ENCODE assay signal across 8 cellular contexts in genomic region chr2:58039170-58039611, GRCh38. TPM values are rescaled to one million over a fixed set of nuclear protein-coding genes. Genes with fewer than 3 reads are reported as not detected.
A peak's percentile ranks its signal among the peaks of the same experiment; 100 is the strongest.
DNase-seq lines count a peak whose midpoint lies in the region; ATAC-seq, FAIRE-seq and TF ChIP-seq lines count a peak whose summit lies in the region.

No MANE protein-coding gene starts in this region.

- H3K9ac ChIP-seq in HUES48 (ENCODE audit: low read depth, low read length) (peak overlapping the region; percentile 25; the same call in 1 of the 2 replicates), endodermal cell (ENCODE audit: extremely low read depth, low read length, poor library complexity, severe bottlenecking) (no peak overlapping the region)

- TF ChIP-seq POLR2A in GM12892 (IDR thresholded peaks at IDR 0.05; ENCODE audit: low read depth, low read length) = no peak

- no peak overlapping the region for H3K27ac ChIP-seq in HUES48 (ENCODE audit: low read depth, low read length)
- H3K27ac ChIP-seq in endodermal cell (ENCODE audit: low read depth, low read length) = no peak overlapping the region
- H3K27ac ChIP-seq in small intestine (ENCODE audit: low read depth in 1 of 2, low read length in 1 of 2) = no peak overlapping the region
- no peak overlapping the region for H3K27ac ChIP-seq in naive thymus-derived CD4-positive, alpha-beta T cell (ENCODE audit: low read depth, low read length)

- FAIRE-seq in GM12892 (lab: Jason Lieb, UNC) = peak; percentile 58
- FAIRE-seq in small intestine (lab: Jason Lieb, UNC) = no peak

- DNase-seq in GM12892 (ENCODE audit: insufficient read length) (no peak), endodermal cell (no peak), RKO (ENCODE audit: low spot score) (no peak), small intestine (no peak), retina (no peak)
- no peak for DNase-seq in naive thymus-derived CD4-positive, alpha-beta T cell

- H3K9me3 Mint-ChIP-seq in endodermal cell = peaks cover 16% of the 10 kb centered on the region
- H3K9me3 Mint-ChIP-seq in naive thymus-derived CD4-positive, alpha-beta T cell = peaks cover 0 to 7% (median 4%) of the 10 kb centered on the region in 11 donors

- H3K4me3 Mint-ChIP-seq in endodermal cell = no peak overlapping the region
- H3K4me3 Mint-ChIP-seq in naive thymus-derived CD4-positive, alpha-beta T cell = peak overlapping the region in 2 of 10 donors; percentile 1 to 2

- H3K36me3 ChIP-seq in HUES48 (ENCODE audit: control insufficient read depth, insufficient read depth, low read length) (no peaks in the 10 kb centered on the region), endodermal cell (ENCODE audit: control insufficient read depth, insufficient read depth, low read length) (no peaks in the 10 kb centered on the region), small intestine (ENCODE audit: control insufficient read depth in 2 of 2, insufficient read depth in 2 of 2, low read length in 2 of 2) (no peaks in the 10 kb centered on the region)
- H3K36me3 ChIP-seq in naive thymus-derived CD4-positive, alpha-beta T cell (ENCODE audit: control insufficient read depth in 2 of 3, insufficient read depth in 3 of 3, low read length in 3 of 3) = no peaks in the 10 kb centered on the region

- H3K4me3 ChIP-seq in HUES48 (ENCODE audit: low read depth, low read length) = no peak overlapping the region
- H3K4me3 ChIP-seq in endodermal cell (ENCODE audit: low read length) = peak overlapping the region; percentile 21
- H3K4me3 ChIP-seq in small intestine (ENCODE audit: low read depth in 1 of 2, low read length in 2 of 2) = no peak overlapping the region
- H3K4me3 ChIP-seq in naive thymus-derived CD4-positive, alpha-beta T cell (ENCODE audit: low read length) = no peak overlapping the region

- CTCF ChIA-PET in naive thymus-derived CD4-positive, alpha-beta T cell (lab: Charles Lee) = no interaction called here

- H3K36me3 Mint-ChIP-seq in endodermal cell (ENCODE audit: low read depth) = no peaks in the 10 kb centered on the region
- peaks cover 5 to 34% (median 29%) of the 10 kb centered on the region in 5 donors for H3K36me3 Mint-ChIP-seq in naive thymus-derived CD4-positive, alpha-beta T cell

- no peaks in the 10 kb centered on the region for H3K27me3 Mint-ChIP-seq in endodermal cell (ENCODE audit: insufficient read depth)
- H3K27me3 Mint-ChIP-seq in naive thymus-derived CD4-positive, alpha-beta T cell = no peaks in the 10 kb centered on the region

- H3K4me1 ChIP-seq in HUES48 (ENCODE audit: control insufficient read depth, insufficient read depth, low read length) (peaks cover 14% of the 10 kb centered on the region), endodermal cell (ENCODE audit: control insufficient read depth, insufficient read depth, low read length) (peaks cover 6% of the 10 kb centered on the region), small intestine (ENCODE audit: control insufficient read depth in 2 of 2, insufficient read depth in 1 of 2, low read depth in 1 of 2, low read length in 1 of 2) (no peaks in the 10 kb centered on the region)
- no peaks in the 10 kb centered on the region for H3K4me1 ChIP-seq in naive thymus-derived CD4-positive, alpha-beta T cell (ENCODE audit: control insufficient read depth in 2 of 2, insufficient read depth in 2 of 2, low read length in 2 of 2)

- H3K4me1 Mint-ChIP-seq in endodermal cell = peaks cover 28% of the 10 kb centered on the region
- H3K4me1 Mint-ChIP-seq in naive thymus-derived CD4-positive, alpha-beta T cell = peaks cover 9 to 16% (median 11%) of the 10 kb centered on the region in 7 donors

- peak; percentile 74 for ATAC-seq in GM21717 (IDR thresholded peaks at IDR 0.05; ENCODE audit: unreplicated experiment)
- ATAC-seq in naive thymus-derived CD4-positive, alpha-beta T cell = no peak

- POLR2A ChIA-PET in naive thymus-derived CD4-positive, alpha-beta T cell (lab: Charles Lee) = no interaction called here

- TF ChIP-seq CTCF in endodermal cell (conservative IDR thresholded peaks at IDR 0.05) = no peak

- H3K9me3 ChIP-seq in HUES48 (ENCODE audit: control insufficient read depth, insufficient read depth, low read length) (no peaks in the 10 kb centered on the region), endodermal cell (ENCODE audit: control insufficient read depth, low read length) (peaks cover 28% of the 10 kb centered on the region), small intestine (ENCODE audit: control insufficient read depth, low read depth) (no peaks in the 10 kb centered on the region)
- H3K9me3 ChIP-seq in naive thymus-derived CD4-positive, alpha-beta T cell (ENCODE audit: control insufficient read depth in 2 of 3, low read length in 3 of 3) = no peaks in the 10 kb centered on the region

- H3K27ac Mint-ChIP-seq in endodermal cell = no peak overlapping the region
- H3K27ac Mint-ChIP-seq in naive thymus-derived CD4-positive, alpha-beta T cell = no peak overlapping the region

- WGBS in endodermal cell (ENCODE audit: insufficient coverage in 1 of 2, insufficient read length in 1 of 2), 2 experiments = 92 to 94% methylated on average over 1 of the region's 1 CpG
- WGBS in small intestine, 3 donors = 17 to 52% (median 22%) methylated on average over 1 of the region's 1 CpG

- no peaks in the 10 kb centered on the region for H3K27me3 ChIP-seq in HUES48 (ENCODE audit: control insufficient read depth, insufficient read depth, low read length)
- no peaks in the 10 kb centered on the region for H3K27me3 ChIP-seq in endodermal cell (ENCODE audit: control insufficient read depth, insufficient read depth, low read length, poor library complexity, severe bottlenecking)
- H3K27me3 ChIP-seq in small intestine (ENCODE audit: control insufficient read depth in 2 of 2, insufficient read depth in 2 of 2, low read length in 2 of 2) = no peaks in the 10 kb centered on the region
- H3K27me3 ChIP-seq in naive thymus-derived CD4-positive, alpha-beta T cell (ENCODE audit: control insufficient read depth in 2 of 2, insufficient read depth in 2 of 2, low read length in 2 of 2) = no peaks in the 10 kb centered on the region

- intact Hi-C loops in naive thymus-derived CD4-positive, alpha-beta T cell (cut with micrococcal nuclease) = no loop called here

RNA-seq across cellular contexts. Expression of gene VRK2, which starts 7.4 kb away (rescaled TPM):
- polyA plus RNA-seq in GM12892 (2012; ENCODE audit: missing spikeins) = 28.6 TPM
- total RNA-seq in endodermal cell = 10 to 100 TPM; 27.3 to 33.3 TPM
- polyA plus RNA-seq in endodermal cell (2013, experiment 1 of 2) = 16.1 TPM
- 14.0 TPM for polyA plus RNA-seq in endodermal cell (2013, experiment 2 of 2)
- polyA plus RNA-seq in small intestine = 1 to 10 TPM; 5.1 to 8.5 (median 5.4) TPM
- total RNA-seq in naive thymus-derived CD4-positive, alpha-beta T cell = 10 to 100 TPM; 13.1 to 24.5 (median 14.1) TPM
- polyA plus RNA-seq in naive thymus-derived CD4-positive, alpha-beta T cell = 10 to 100 TPM; 15.2 to 18.1 TPM
